ENCODE assay signal across 8 cellular contexts in genomic region chr15:69452702-69453513, GRCh38. TPM values are rescaled to one million over a fixed set of nuclear protein-coding genes. Genes with fewer than 3 reads are reported as not detected.
DNase-seq lines count a peak whose midpoint lies in the region; ATAC-seq and TF ChIP-seq lines count a peak whose summit lies in the region.

TSS of gene RPLP1 (plus strand) at chr15:69452818. CDS start at chr15:69452949, 131 bp downstream.

- CTCF ChIA-PET in CD4-positive, alpha-beta T cell (lab: Charles Lee), result interaction anchor here (0.5 to 4.5 kb wide), 7 partner anchors 8 to 58 kb away, joined by 3 to 61 read pairs (median 5); no protein-coding TSS in a partner anchor
- CTCF ChIA-PET in activated CD8-positive, alpha-beta memory T cell treated with anti-CD3 and anti-CD28 coated beads for 36 hours (lab: Charles Lee), result interaction anchor here (0.9 to 4.5 kb wide), 5 partner anchors 9 to 39 kb away, joined by 3 to 31 read pairs (median 4); partner anchors contain the start of gene KIF23

- peaks cover 55% of the 10 kb centered on the region for H3K36me3 Mint-ChIP-seq in CD4-positive, alpha-beta T cell (ENCODE audit: low read depth)

- no peaks in the 10 kb centered on the region for H3K27me3 Mint-ChIP-seq in CD4-positive, alpha-beta T cell

- peaks cover 55% of the 10 kb centered on the region for H3K4me1 Mint-ChIP-seq in CD4-positive, alpha-beta T cell (ENCODE audit: low read depth)

- intact Hi-C loops in CD4-positive, alpha-beta T cell (cut with DNase I, micrococcal nuclease), result loop anchor here (1.0 to 10.0 kb wide), 8 partner anchors 9 to 644 kb away; partner anchors contain the start of genes KIF23 (in 2 of the 2), GLCE (in 1 of the 2) and TLE3 (in 1 of the 2)

- TF ChIP-seq CTCF in CD4-positive, alpha-beta T cell (IDR thresholded peaks at IDR 0.05), result no peak

- peak within 1 kb of the TSS; percentile 94 for H3K27ac Mint-ChIP-seq in CD4-positive, alpha-beta T cell

- H3K4me3 ChIP-seq in effector memory CD4-positive, alpha-beta T cell (ENCODE audit: insufficient read depth, low read depth, low read length, poor library complexity, severe bottlenecking), result peak within 1 kb of the TSS; percentile 97

- H3K27ac ChIP-seq in CD4-positive, alpha-beta T cell (ENCODE audit: low read depth, low read length), result peak within 1 kb of the TSS; percentile 91
- peak within 1 kb of the TSS; percentile 95 for H3K27ac ChIP-seq in effector memory CD4-positive, alpha-beta T cell (ENCODE audit: insufficient read depth, low read length, poor library complexity, severe bottlenecking)

- DNase-seq in CD4-positive, alpha-beta T cell, result peak; percentile 92 to 97 (median 95)
- DNase-seq in HK-2 (ENCODE audit: unreplicated experiment) (peak; percentile 92), NK-92 (lab: John Stamatoyannopoulos, UW; ENCODE audit: unreplicated experiment) (peak; percentile 53), medulla oblongata (ENCODE audit: extremely low spot score) (peak; percentile 98)
- DNase-seq in effector memory CD4-positive, alpha-beta T cell, result peak; percentile 92 to 93 (median 93)
- peak; percentile 96 for DNase-seq in stimulated activated CD8-positive, alpha-beta memory T cell treated with anti-CD3 and anti-CD28 coated beads, Interleukin-12 subunit alpha, Interleukin-12 subunit beta, amount 100 ng/mL, for 1 hour (ENCODE audit: low read depth)

- POLR2A ChIA-PET in CD4-positive, alpha-beta T cell (lab: Charles Lee), result interaction anchor here (0.7 to 5.4 kb wide), 30 partner anchors 10 to 1911 kb away, joined by 3 to 205 read pairs (median 4); partner anchors contain the start of genes FEM1B, GLCE, KIF23 and TLE3
- POLR2A ChIA-PET in activated CD8-positive, alpha-beta memory T cell treated with anti-CD3 and anti-CD28 coated beads for 36 hours (lab: Charles Lee), result interaction anchor here (0.7 to 4.0 kb wide), 11 partner anchors 10 to 645 kb away, joined by 3 to 55 read pairs (median 5); partner anchors contain the start of genes KIF23 and TLE3

- H3K4me3 Mint-ChIP-seq in CD4-positive, alpha-beta T cell, result peak within 1 kb of the TSS; percentile 95

- peak; percentile 85 for ATAC-seq in CD4-positive, alpha-beta T cell (ENCODE audit: poor library complexity)
- ATAC-seq in GM19452 (IDR thresholded peaks at IDR 0.05; ENCODE audit: unreplicated experiment), result peak; percentile 82

- H3K9me3 Mint-ChIP-seq in CD4-positive, alpha-beta T cell, result no peaks in the 10 kb centered on the region

- H3K4me1 ChIP-seq in effector memory CD4-positive, alpha-beta T cell (ENCODE audit: control insufficient read depth, insufficient read depth, low read length, poor library complexity, severe bottlenecking), result peaks cover 14% of the 10 kb centered on the region

- H3K36me3 ChIP-seq in effector memory CD4-positive, alpha-beta T cell (ENCODE audit: control insufficient read depth, insufficient read depth, low read length), result peaks cover 25% of the 10 kb centered on the region

- H3K27me3 ChIP-seq in CD4-positive, alpha-beta T cell (ENCODE audit: control insufficient read depth, insufficient read depth, low read length), result no peaks in the 10 kb centered on the region
- no peaks in the 10 kb centered on the region for H3K27me3 ChIP-seq in effector memory CD4-positive, alpha-beta T cell (replicated peaks; ENCODE audit: control insufficient read depth, insufficient read depth, low read length, poor library complexity, severe bottlenecking)

- no peaks in the 10 kb centered on the region for H3K9me3 ChIP-seq in CD4-positive, alpha-beta T cell (ENCODE audit: control insufficient read depth, low read length)
- H3K9me3 ChIP-seq in effector memory CD4-positive, alpha-beta T cell (ENCODE audit: control insufficient read depth, low read length), result no peaks in the 10 kb centered on the region

RNA-seq across cellular contexts. Expression of gene RPLP1, which starts in this region (rescaled TPM):
- 1,000 to 10,000 TPM; 2,527 to 2,615 TPM for total RNA-seq in CD4-positive, alpha-beta T cell
- 1,000 to 10,000 TPM; 2,049 to 2,137 TPM for total RNA-seq in activated CD8-positive, alpha-beta memory T cell treated with anti-CD3 and anti-CD28 coated beads for 36 hours

Comparison
In these comparisons a context has a peak if more than half of its experiments do, and no peak if none do; other contexts are left out.
1. Peak in every context shown above with its lines: DNase-seq, ATAC-seq, H3K4me3 ChIP-seq and H3K27ac ChIP-seq.